Comparison of ENCODE assay signal across 13 cellular contexts in genomic region chr5:115571441-115571878, GRCh38. TPM values are rescaled to one million over a fixed set of nuclear protein-coding genes. Genes with fewer than 3 reads are reported as not detected.
DNase-seq lines count a peak whose midpoint lies in the region; ATAC-seq and TF ChIP-seq lines count a peak whose summit lies in the region.
"Had no signal": no experiment of that assay in that cellular context is flagged by ENCODE, and none has a peak within 500 bp of the region (broad histone marks: within the 10 kb centered on the region; RNA-seq: fewer than 3 reads in every experiment).

No MANE protein-coding gene starts in this region.

- peaks cover 2% of the 10 kb centered on the region for H3K4me1 Mint-ChIP-seq in activated CD8-positive, alpha-beta memory T cell treated with anti-CD3 and anti-CD28 coated beads, Interleukin-2, amount 10 ng/mL, durations not matched to agents 7 days and 5 days

- DNase-seq in NCI-H146 (lab: John Stamatoyannopoulos, UW): peak; percentile 29
- no peak for DNase-seq in NCI-H146 treated with DMSO at 0.1 percent for 48 hours (lab: John Stamatoyannopoulos, UW; ENCODE audit: unreplicated experiment)
- no peak for DNase-seq in choroid plexus epithelial cell (ENCODE audit: low read depth)
- DNase-seq in inferior parietal cortex (ENCODE audit: extremely low spot score): peak; percentile 89
- DNase-seq in superior temporal gyrus (ENCODE audit: extremely low spot score): peak; percentile 97
- no peak for DNase-seq in activated CD8-positive, alpha-beta memory T cell treated with anti-CD3 and anti-CD28 coated beads, Interleukin-2, amount 10 ng/mL, durations not matched to agents 7 days and 5 days
- DNase-seq in CD1c-positive myeloid dendritic cell (ENCODE audit: extremely low spot score): no peak
- DNase-seq: adrenal gland, Calu3, SIG-M5, tibial artery had no signal

- CTCF ChIA-PET in activated CD8-positive, alpha-beta memory T cell treated with anti-CD3 and anti-CD28 coated beads, Interleukin-2, amount 10 ng/mL, durations not matched to agents 7 days and 5 days (lab: Charles Lee): interaction anchor here (0.8 to 9.8 kb wide), 4 partner anchors 9 to 264 kb away, joined by 3 to 133 read pairs (median 4); no protein-coding TSS in a partner anchor

- no peak overlapping the region for H3K4me3 ChIP-seq in choroid plexus epithelial cell (ENCODE audit: low read depth, low read length)
- H3K4me3 ChIP-seq: adrenal gland, skin epidermis, tibial artery had no signal

- no peaks in the 10 kb centered on the region for H3K36me3 Mint-ChIP-seq in activated CD8-positive, alpha-beta memory T cell treated with anti-CD3 and anti-CD28 coated beads, Interleukin-2, amount 10 ng/mL, durations not matched to agents 7 days and 5 days

- no peaks in the 10 kb centered on the region for H3K9me3 Mint-ChIP-seq in activated CD8-positive, alpha-beta memory T cell treated with anti-CD3 and anti-CD28 coated beads, Interleukin-2, amount 10 ng/mL, durations not matched to agents 7 days and 5 days (ENCODE audit: low read depth)

- peak; percentile 14 for TF ChIP-seq CTCF in choroid plexus epithelial cell (conservative IDR thresholded peaks at IDR 0.05; ENCODE audit: low read depth, low read length)

- no peak overlapping the region for H3K4me3 Mint-ChIP-seq in activated CD8-positive, alpha-beta memory T cell treated with anti-CD3 and anti-CD28 coated beads, Interleukin-2, amount 10 ng/mL, durations not matched to agents 7 days and 5 days

- peaks cover 16% of the 10 kb centered on the region for H3K27me3 Mint-ChIP-seq in activated CD8-positive, alpha-beta memory T cell treated with anti-CD3 and anti-CD28 coated beads, Interleukin-2, amount 10 ng/mL, durations not matched to agents 7 days and 5 days

- no peak for ATAC-seq in activated CD8-positive, alpha-beta memory T cell treated with anti-CD3 and anti-CD28 coated beads, Interleukin-2, amount 10 ng/mL, durations not matched to agents 7 days and 5 days
- no peak for ATAC-seq in HG02763 (IDR thresholded peaks at IDR 0.05; ENCODE audit: unreplicated experiment)

- no peak overlapping the region for H3K27ac Mint-ChIP-seq in activated CD8-positive, alpha-beta memory T cell treated with anti-CD3 and anti-CD28 coated beads, Interleukin-2, amount 10 ng/mL, durations not matched to agents 7 days and 5 days

RNA-seq across cellular contexts. Expression of gene FEM1C, which starts 26.9 kb away (rescaled TPM):
- 10 to 100 TPM; 13.3 to 13.5 TPM for total RNA-seq in activated CD8-positive, alpha-beta memory T cell treated with anti-CD3 and anti-CD28 coated beads, Interleukin-2, amount 10 ng/mL, durations not matched to agents 7 days and 5 days

RNA-seq across cellular contexts. Expression of gene TICAM2, which starts 30.8 kb away (rescaled TPM):
- 1 to 10 TPM; 1.6 to 1.8 TPM for total RNA-seq in activated CD8-positive, alpha-beta memory T cell treated with anti-CD3 and anti-CD28 coated beads, Interleukin-2, amount 10 ng/mL, durations not matched to agents 7 days and 5 days

RNA-seq across cellular contexts. Expression of gene TMED7, which starts 54.4 kb away (rescaled TPM):
- total RNA-seq in activated CD8-positive, alpha-beta memory T cell treated with anti-CD3 and anti-CD28 coated beads, Interleukin-2, amount 10 ng/mL, durations not matched to agents 7 days and 5 days: 10 to 100 TPM; 41.8 to 44.3 TPM

Comparison
In these comparisons a context has a peak if more than half of its experiments do, and no peak if none do; other contexts are left out.
1. DNase-seq: peak in NCI-H146 (single experiment), inferior parietal cortex (single experiment) and superior temporal gyrus (single experiment); none in NCI-H146 treated with DMSO at 0.1 percent for 48 hours (single experiment), choroid plexus epithelial cell (single experiment), activated CD8-positive, alpha-beta memory T cell treated with anti-CD3 and anti-CD28 coated beads, Interleukin-2, amount 10 ng/mL, durations not matched to agents 7 days and 5 days (single experiment) and CD1c-positive myeloid dendritic cell (single experiment).